13 cellular contexts compared by ENCODE assay signal in the genomic region with DNA sequence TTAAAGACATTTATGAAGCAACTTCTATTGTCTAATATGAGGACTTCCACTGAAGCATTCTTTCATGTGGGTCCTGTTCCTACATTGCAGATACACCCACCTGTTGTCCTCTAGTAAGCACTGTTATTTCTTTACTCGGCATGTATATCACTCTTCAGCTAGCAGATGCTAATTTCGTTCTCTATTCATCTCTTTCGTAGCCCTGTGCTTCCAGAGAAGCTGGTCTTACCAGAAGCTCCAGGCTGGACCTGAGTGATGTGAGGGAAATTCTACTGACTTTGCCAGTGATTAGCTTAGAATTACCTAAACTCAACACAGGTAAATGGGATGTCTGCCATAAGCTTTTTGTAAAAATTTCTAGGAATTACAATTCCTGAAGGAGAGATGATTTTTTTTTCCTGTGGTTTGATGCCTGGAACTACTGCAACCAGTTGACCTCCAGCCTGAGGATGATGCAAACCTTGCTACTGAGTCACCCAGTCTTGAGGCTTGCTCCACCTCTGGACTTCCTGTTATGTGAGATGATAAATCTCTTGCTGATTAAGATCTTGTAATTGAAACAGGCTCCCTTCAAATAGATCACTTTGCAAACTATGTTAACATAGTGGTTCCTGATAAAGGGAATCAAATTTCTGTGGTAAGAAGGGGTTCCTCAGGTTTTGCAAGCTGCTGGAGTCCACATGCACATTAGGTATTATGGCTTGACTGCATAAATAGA. TPM values are rescaled to one million over a fixed set of nuclear protein-coding genes. Genes with fewer than 3 reads are reported as not detected.
A peak's percentile ranks its signal among the peaks of the same experiment; 100 is the strongest.
DNase-seq lines count a peak whose midpoint lies in the region; ATAC-seq and TF ChIP-seq lines count a peak whose summit lies in the region.
"Had no signal": no experiment of that assay in that cellular context is flagged by ENCODE, and none has a peak within 500 bp of the region (broad histone marks: within the 10 kb centered on the region; RNA-seq: fewer than 3 reads in every experiment).

No MANE protein-coding gene starts in this region.

- TF ChIP-seq CTCF in astrocyte of the spinal cord (IDR thresholded peaks at IDR 0.05; ENCODE audit: low read depth, low read length) = no peak
- no peak for TF ChIP-seq CTCF in ascending aorta (IDR thresholded peaks at IDR 0.05)

- DNase-seq in Daoy (ENCODE audit: low read depth) (peak; percentile 90), NCI-H69 (lab: John Stamatoyannopoulos, UW) (peak; percentile 25), astrocyte of the spinal cord (ENCODE audit: low read depth, low spot score) (peak; percentile 61), left kidney (ENCODE audit: low read depth, low spot score) (peak; percentile 7), NCI-H2081 (lab: John Stamatoyannopoulos, UW) (no peak), NCI-H1092 treated with DMSO at 0.1 percent for 48 hours (lab: John Stamatoyannopoulos, UW) (no peak), ascending aorta (ENCODE audit: low spot score in 2 of 2) (no peak)
- DNase-seq: activated CD4-positive, alpha-beta memory T cell treated with anti-CD3 and anti-CD28 coated beads, Interleukin-2, amount 10 ng/mL, durations not matched to agents 7 days and 5 days; amniotic stem cell; NCI-H1436 treated with DMSO at 0.1 percent for 48 hours had no signal

- no peak overlapping the region for H3K27ac ChIP-seq in ascending aorta

- H3K4me3 ChIP-seq in astrocyte of the spinal cord (ENCODE audit: low read depth, low read length) (no peak overlapping the region), ascending aorta (no peak overlapping the region)
- H3K4me3 ChIP-seq: GM23338, skin epidermis had no signal

- ATAC-seq in HG02610 (IDR thresholded peaks at IDR 0.05; ENCODE audit: unreplicated experiment) = no peak
- ATAC-seq: GM23338 had no signal

- H3K9me3 ChIP-seq in ascending aorta = no peaks in the 10 kb centered on the region

- in situ Hi-C loops in astrocyte of the spinal cord (cut with HindIII; ENCODE audit: low sequenced_read_pairs) = no loop called here

- no peaks in the 10 kb centered on the region for H3K4me1 ChIP-seq in ascending aorta

- intact Hi-C loops in ascending aorta (cut with DNase I) = no loop called here

- H3K36me3 ChIP-seq in ascending aorta = no peaks in the 10 kb centered on the region

- H3K27me3 ChIP-seq in ascending aorta = no peaks in the 10 kb centered on the region

RNA-seq across cellular contexts. Expression of gene SPINK5, which starts 52.2 kb away (rescaled TPM):
- total RNA-seq in Daoy (2014; rRNA removed; shearing (Covaris generic)) = not detected in 2 replicates
- total RNA-seq in ascending aorta = not detected
- total RNA-seq: activated CD4-positive, alpha-beta memory T cell treated with anti-CD3 and anti-CD28 coated beads, Interleukin-2, amount 10 ng/mL, durations not matched to agents 7 days and 5 days had no signal

Comparison
In these comparisons a context has a peak if more than half of its experiments do, and no peak if none do; other contexts are left out.
1. DNase-seq: peak in Daoy (single experiment), NCI-H69 (single experiment), astrocyte of the spinal cord (single experiment) and left kidney (single experiment); none in NCI-H2081 (0 of 2), NCI-H1092 treated with DMSO at 0.1 percent for 48 hours (single experiment) and ascending aorta (0 of 2).